ENCODE assay signal across 9 cellular contexts in genomic region chr16:14486520-14487303, GRCh38.
A peak's percentile ranks its signal among the peaks of the same experiment; 100 is the strongest.
DNase-seq lines count a peak whose midpoint lies in the region; ATAC-seq lines count a peak whose summit lies in the region.
"Had no signal": no experiment of that assay in that cellular context is flagged by ENCODE, and none has a peak within 500 bp of the region (broad histone marks: within the 10 kb centered on the region; RNA-seq: fewer than 3 reads in every experiment).

No MANE protein-coding gene starts in this region.

- ATAC-seq in GM18511 (IDR thresholded peaks at IDR 0.05; ENCODE audit: unreplicated experiment) = no peak
- no peak for ATAC-seq in HG03442 (IDR thresholded peaks at IDR 0.05; ENCODE audit: unreplicated experiment)

- peak; percentile 39 for DNase-seq in DMS53 treated with DMSO at 0.1 percent for 48 hours (lab: John Stamatoyannopoulos, UW; ENCODE audit: unreplicated experiment)
- DNase-seq in NCI-H446 (lab: John Stamatoyannopoulos, UW) = peak; percentile 75 to 89
- peak in 58 of 61 donors; percentile 22 to 92 (median 62) for DNase-seq in caudate nucleus (lab: John Stamatoyannopoulos, UW)
- peak; percentile 96 for DNase-seq in iris pigment epithelial cell (ENCODE audit: low read depth)
- peak; percentile 58 for DNase-seq in smooth muscle cell of the brain vasculature (ENCODE audit: low read depth, low spot score)
- no peak for DNase-seq in SIG-M5 treated with dmso at 0.1 percent for 504 hours (lab: John Stamatoyannopoulos, UW; ENCODE audit: unreplicated experiment)

- peak overlapping the region; percentile 70 for H3K27ac ChIP-seq in caudate nucleus (ENCODE audit: low read depth, low read length)
- H3K27ac ChIP-seq: neutrophil had no signal
